In genomic region chr5:14035859-14036440, GRCh38 we compare ENCODE assay signal across 8 cellular contexts.
DNase-seq lines count a peak whose midpoint lies in the region; ATAC-seq and TF ChIP-seq lines count a peak whose summit lies in the region.

No MANE protein-coding gene starts in this region.

- no peak for TF ChIP-seq POLR2A in ovary (IDR thresholded peaks at IDR 0.05)

- H3K36me3 Mint-ChIP-seq in HFFc6 (ENCODE audit: low read depth), result no peaks in the 10 kb centered on the region

- TF ChIP-seq CTCF in HFFc6 (IDR thresholded peaks at IDR 0.05), result no peak
- no peak for TF ChIP-seq CTCF in omental fat pad (IDR thresholded peaks at IDR 0.05)
- no peak for TF ChIP-seq CTCF in ovary (IDR thresholded peaks at IDR 0.05)

- ATAC-seq in omental fat pad (ENCODE audit: low FRiP score), result peak; percentile 95
- ATAC-seq in HG03469 (IDR thresholded peaks at IDR 0.05; ENCODE audit: unreplicated experiment), result no peak

- DNase-seq in AG20443 (ENCODE audit: low spot score) (peak; percentile 87), HFFc6 (peak; percentile 99), SHP77 (lab: John Stamatoyannopoulos, UW) (peak; percentile 32 to 73), fibroblast of the conjunctiva (ENCODE audit: low read depth) (peak; percentile 91), omental fat pad (ENCODE audit: low spot score) (no peak), NCI-H1105 treated with DMSO at 0.1 percent for 48 hours (lab: John Stamatoyannopoulos, UW) (no peak), ovary (no peak)

- intact Hi-C loops in ovary (cut with DNase I), result no loop called here

- H3K27ac ChIP-seq in ovary, result no peak overlapping the region

- peak overlapping the region; percentile 96 for H3K27ac Mint-ChIP-seq in HFFc6

- no peaks in the 10 kb centered on the region for H3K9me3 ChIP-seq in ovary

- no peaks in the 10 kb centered on the region for H3K27me3 ChIP-seq in ovary

- H3K9me3 Mint-ChIP-seq in HFFc6, result no peaks in the 10 kb centered on the region

- no peaks in the 10 kb centered on the region for H3K36me3 ChIP-seq in ovary

- no peaks in the 10 kb centered on the region; the same call in none of the 2 replicates for H3K27me3 Mint-ChIP-seq in HFFc6 (ENCODE audit: insufficient read depth)

- peaks cover 5% of the 10 kb centered on the region for H3K4me1 ChIP-seq in ovary (ENCODE audit: insufficient read depth)

- no peak for TF ChIP-seq EP300 in ovary (IDR thresholded peaks at IDR 0.05)

- 1 to 2% (median 1%) methylated on average over 9 of the region's 9 CpGs for WGBS in ovary, 3 donors

- H3K4me3 Mint-ChIP-seq in HFFc6, result peak overlapping the region; percentile 67

- no peaks in the 10 kb centered on the region for H3K4me1 Mint-ChIP-seq in HFFc6 (ENCODE audit: low read depth)

- H3K4me3 ChIP-seq in ovary, result no peak overlapping the region

Comparison
In these comparisons a context has a peak if more than half of its experiments do, and no peak if none do; other contexts are left out.
1. DNase-seq: peak in AG20443 (single experiment), HFFc6 (single experiment), SHP77 (2 of 2) and fibroblast of the conjunctiva (single experiment); none in omental fat pad (single experiment), NCI-H1105 treated with DMSO at 0.1 percent for 48 hours (single experiment) and ovary (0 of 5).